ENCODE assay signal across 1 cellular context in genomic region chr19:531753-532571, GRCh38.
TF ChIP-seq lines count a peak whose summit lies in the region.

Gene CDC34, plus strand, starts transcription at chr19:531760. Its CDS starts 172 bp downstream, at chr19:531932.

TF ChIP-seq in WTC11, 78 proteins besides CTCF, POLR2A, EP300 and RAD21 (continued from another document):
- TF ChIP-seq PRDM15 (CRISPR knock-in tag; IDR thresholded peaks at IDR 0.05), result no peak
- TF ChIP-seq E2F1 (CRISPR knock-in tag; IDR thresholded peaks at IDR 0.05), result no peak
- TF ChIP-seq FOXK1 (CRISPR knock-in tag; IDR thresholded peaks at IDR 0.05), result no peak
- TF ChIP-seq ZNF317 (CRISPR knock-in tag; IDR thresholded peaks at IDR 0.05; ENCODE audit: borderline replicate concordance, low read depth), result no peak
- TF ChIP-seq ZNF121 (CRISPR knock-in tag; IDR thresholded peaks at IDR 0.05), result no peak
- no peak for TF ChIP-seq NR1H2 (CRISPR knock-in tag; IDR thresholded peaks at IDR 0.05)
- TF ChIP-seq ARID4B (CRISPR knock-in tag; IDR thresholded peaks at IDR 0.05; ENCODE audit: borderline replicate concordance), result peak; percentile 32; the same call in 1 of the 2 replicates
